8 cellular contexts compared by ENCODE assay signal in the genomic region with DNA sequence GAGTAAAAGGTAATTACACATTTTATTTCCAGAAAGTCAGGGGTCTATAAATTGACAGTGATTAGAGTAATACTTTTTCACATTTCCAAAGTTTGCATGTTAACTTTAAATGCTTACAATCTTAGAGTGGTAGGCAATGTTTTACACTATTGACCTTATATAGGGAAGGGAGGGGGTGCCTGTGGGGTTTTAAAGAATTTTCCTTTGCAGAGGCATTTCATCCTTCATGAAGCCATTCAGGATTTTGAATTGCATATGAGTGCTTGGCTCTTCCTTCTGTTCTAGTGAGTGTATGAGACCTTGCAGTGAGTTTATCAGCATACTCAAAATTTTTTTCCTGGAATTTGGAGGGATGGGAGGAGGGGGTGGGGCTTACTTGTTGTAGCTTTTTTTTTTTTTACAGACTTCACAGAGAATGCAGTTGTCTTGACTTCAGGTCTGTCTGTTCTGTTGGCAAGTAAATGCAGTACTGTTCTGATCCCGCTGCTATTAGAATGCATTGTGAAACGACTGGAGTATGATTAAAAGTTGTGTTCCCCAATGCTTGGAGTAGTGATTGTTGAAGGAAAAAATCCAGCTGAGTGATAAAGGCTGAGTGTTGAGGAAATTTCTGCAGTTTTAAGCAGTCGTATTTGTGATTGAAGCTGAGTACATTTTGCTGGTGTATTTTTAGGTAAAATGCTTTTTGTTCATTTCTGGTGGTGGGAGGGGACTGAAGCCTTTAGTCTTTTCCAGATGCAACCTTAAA. TPM values are rescaled to one million over a fixed set of nuclear protein-coding genes. Genes with fewer than 3 reads are reported as not detected.
A peak's percentile ranks its signal among the peaks of the same experiment; 100 is the strongest.
DNase-seq lines count a peak whose midpoint lies in the region; ATAC-seq and TF ChIP-seq lines count a peak whose summit lies in the region.

No MANE protein-coding gene starts in this region.

- H3K27me3 ChIP-seq in endodermal cell (ENCODE audit: control insufficient read depth, insufficient read depth, low read length, poor library complexity, severe bottlenecking) (no peaks in the 10 kb centered on the region), neuron (ENCODE audit: insufficient read depth, low read length) (no peaks in the 10 kb centered on the region)

- peak overlapping the region; percentile 80 for H3K27ac Mint-ChIP-seq in endodermal cell
- no peak overlapping the region for H3K27ac Mint-ChIP-seq in Calu3 (ENCODE audit: unreplicated experiment)

- peak; percentile 45 for DNase-seq in NCI-H748 treated with DMSO at 0.1 percent for 48 hours (lab: John Stamatoyannopoulos, UW)
- DNase-seq in endodermal cell: peak; percentile 40
- no peak for DNase-seq in HK-2 (ENCODE audit: unreplicated experiment)
- DNase-seq in NCI-H1048 (lab: John Stamatoyannopoulos, UW): no peak
- DNase-seq in Calu3: no peak

- H3K4me3 Mint-ChIP-seq in endodermal cell (no peak overlapping the region), Calu3 (ENCODE audit: low read depth, unreplicated experiment) (no peak overlapping the region)

- H3K4me1 Mint-ChIP-seq in endodermal cell (peaks cover 27% of the 10 kb centered on the region), Calu3 (ENCODE audit: low read depth, unreplicated experiment) (peaks cover 11% of the 10 kb centered on the region)

- H3K4me1 ChIP-seq in endodermal cell (ENCODE audit: control insufficient read depth, insufficient read depth, low read length): no peaks in the 10 kb centered on the region
- peaks cover 10% of the 10 kb centered on the region for H3K4me1 ChIP-seq in neuron (ENCODE audit: insufficient read depth, low read length)

- WGBS in endodermal cell (ENCODE audit: insufficient coverage in 1 of 2, insufficient read length in 1 of 2), 2 experiments: 41 to 58% methylated on average over 3 of the region's 3 CpGs

- H3K9me3 Mint-ChIP-seq in endodermal cell: no peaks in the 10 kb centered on the region
- H3K9me3 Mint-ChIP-seq in Calu3 (ENCODE audit: low read depth, unreplicated experiment): no peaks in the 10 kb centered on the region

- CTCF ChIA-PET in Calu3 (lab: Charles Lee): interaction anchor here (0.7 to 1.8 kb wide), 2 partner anchors 33 to 492 kb away, joined by 5 read pairs; no protein-coding TSS in a partner anchor

- H3K4me3 ChIP-seq in endodermal cell (ENCODE audit: low read length): peak overlapping the region; percentile 97
- H3K4me3 ChIP-seq in neuron (ENCODE audit: low read length): peak overlapping the region; percentile 80

- BruUV-seq in Calu3 (replicated peaks; lab: Mats Ljungman, UMichigan): no TSS peak

- no peaks in the 10 kb centered on the region for H3K9me3 ChIP-seq in endodermal cell (ENCODE audit: control insufficient read depth, low read length)
- no peaks in the 10 kb centered on the region for H3K9me3 ChIP-seq in neuron (ENCODE audit: low read length)

- peak; percentile 39 for TF ChIP-seq POLR2A in GM10847 (IDR thresholded peaks at IDR 0.05; ENCODE audit: extremely low read depth, insufficient read length)

- ATAC-seq in GM21737 (IDR thresholded peaks at IDR 0.05; ENCODE audit: unreplicated experiment): no peak

- peak overlapping the region; percentile 65 for H3K27ac ChIP-seq in endodermal cell (ENCODE audit: low read depth, low read length)

- peak overlapping the region; percentile 100 for H3K9ac ChIP-seq in endodermal cell (ENCODE audit: extremely low read depth, low read length, poor library complexity, severe bottlenecking)

- H2AFZ ChIP-seq in neuron (ENCODE audit: low read depth, low read length): no peak overlapping the region

- intact Hi-C loops in Calu3 (cut with micrococcal nuclease; ENCODE audit: unreplicated experiment): loop anchor here (2.0 kb wide), 1 partner anchor 75 kb away; no protein-coding TSS in a partner anchor

- H3K27me3 Mint-ChIP-seq in endodermal cell (ENCODE audit: insufficient read depth) (no peaks in the 10 kb centered on the region), Calu3 (ENCODE audit: unreplicated experiment) (peaks cover 9% of the 10 kb centered on the region)

- TF ChIP-seq CTCF in endodermal cell (conservative IDR thresholded peaks at IDR 0.05): no peak
- TF ChIP-seq CTCF in Calu3 (IDR thresholded peaks at IDR 0.05; ENCODE audit: unreplicated experiment): no peak

- H3K36me3 Mint-ChIP-seq in endodermal cell (ENCODE audit: low read depth) (peaks cover 33% of the 10 kb centered on the region), Calu3 (ENCODE audit: insufficient read depth, unreplicated experiment) (no peaks in the 10 kb centered on the region)

- H3K36me3 ChIP-seq in endodermal cell (ENCODE audit: control insufficient read depth, insufficient read depth, low read length): peaks cover 68% of the 10 kb centered on the region
- H3K36me3 ChIP-seq in neuron (ENCODE audit: insufficient read depth, low read length): peaks cover 65% of the 10 kb centered on the region

RNA-seq across cellular contexts. Expression of gene MALAT1, which starts 5.3 kb away (rescaled TPM):
- total RNA-seq in endodermal cell: 1,000 to 10,000 TPM; 5,233 to 6,894 TPM
- 1,429 TPM for polyA plus RNA-seq in endodermal cell (2013, experiment 1 of 2)
- 1,867 TPM for polyA plus RNA-seq in endodermal cell (2013, experiment 2 of 2)
- 8,437 and 9,950 TPM in 2 replicates for total RNA-seq in Calu3 (2022)

RNA-seq across cellular contexts. Expression of gene SCYL1, which starts 20.8 kb away (rescaled TPM):
- total RNA-seq in endodermal cell (10 to 100 TPM; 62.9 to 67.4 TPM), Calu3 (2022) (47.8 and 53.6 TPM in 2 replicates)
- 54.0 TPM for polyA plus RNA-seq in endodermal cell (2013, experiment 1 of 2)
- polyA plus RNA-seq in endodermal cell (2013, experiment 2 of 2): 51.0 TPM

RNA-seq across cellular contexts. Expression of gene LTBP3, which starts 54.1 kb away (rescaled TPM):
- total RNA-seq in endodermal cell (10 to 100 TPM; 19.7 to 24.2 TPM), Calu3 (2022) (166 and 169 TPM in 2 replicates)
- polyA plus RNA-seq in endodermal cell (2013, experiment 1 of 2): 23.3 TPM
- 23.8 TPM for polyA plus RNA-seq in endodermal cell (2013, experiment 2 of 2)

Comparison
In these comparisons a context has a peak if more than half of its experiments do, and no peak if none do; other contexts are left out.
1. DNase-seq: peak in NCI-H748 treated with DMSO at 0.1 percent for 48 hours (single experiment) and endodermal cell (single experiment); none in HK-2 (single experiment), NCI-H1048 (single experiment) and Calu3 (single experiment).